9 cellular contexts compared by ENCODE assay signal in the genomic region with DNA sequence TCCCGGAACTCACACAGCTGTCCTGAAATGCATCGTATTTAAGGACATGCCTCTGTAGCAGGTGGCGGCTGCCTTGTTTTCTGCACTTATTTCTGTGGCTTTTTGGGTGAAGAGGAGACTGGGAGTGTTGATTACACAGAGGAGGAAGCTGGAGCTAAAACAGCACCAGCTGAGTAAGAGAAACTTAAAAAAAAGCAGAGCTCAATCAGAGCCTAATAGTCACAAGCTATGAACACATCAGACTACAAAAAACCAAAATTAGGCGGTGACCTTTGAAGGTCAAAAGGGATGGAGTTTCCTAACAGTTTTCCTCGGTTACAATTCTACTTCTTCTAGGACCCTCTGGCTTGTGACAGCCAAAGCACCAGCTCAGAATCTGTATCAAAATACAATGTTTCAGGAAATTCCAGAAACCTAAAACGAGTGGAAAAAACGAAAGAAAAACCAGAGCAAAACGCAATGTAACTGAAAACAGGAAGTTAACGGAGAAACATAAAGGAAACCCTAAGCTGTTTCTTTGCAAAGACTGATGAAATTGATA. TPM values are rescaled to one million over a fixed set of nuclear protein-coding genes. Genes with fewer than 3 reads are reported as not detected.
DNase-seq lines count a peak whose midpoint lies in the region; ATAC-seq, FAIRE-seq and TF ChIP-seq lines count a peak whose summit lies in the region.
"Had no signal": no experiment of that assay in that cellular context is flagged by ENCODE, and none has a peak within 500 bp of the region (broad histone marks: within the 10 kb centered on the region; RNA-seq: fewer than 3 reads in every experiment).

No MANE protein-coding gene starts in this region.

- peaks cover 42% of the 10 kb centered on the region for H3K4me1 Mint-ChIP-seq in CD4-positive, alpha-beta T cell (ENCODE audit: low read depth)

- H3K36me3 Mint-ChIP-seq in CD4-positive, alpha-beta T cell (ENCODE audit: low read depth): no peaks in the 10 kb centered on the region

- no peaks in the 10 kb centered on the region for H3K9me2 ChIP-seq in Loucy (replicated peaks; ENCODE audit: low read depth, low read length)

- H3K9me3 ChIP-seq in CD4-positive, alpha-beta T cell (ENCODE audit: control insufficient read depth, low read length): no peaks in the 10 kb centered on the region
- H3K9me3 ChIP-seq in Loucy (ENCODE audit: insufficient read depth, low read depth, low read length) (no peaks in the 10 kb centered on the region), small intestine (ENCODE audit: control insufficient read depth, low read depth) (no peaks in the 10 kb centered on the region)

- CTCF ChIA-PET in CD4-positive, alpha-beta T cell (lab: Charles Lee): interaction anchor here (0.7 to 1.2 kb wide), 3 partner anchors 12 to 19 kb away, joined by 3 read pairs; no protein-coding TSS in a partner anchor

- H3K27me3 Mint-ChIP-seq in CD4-positive, alpha-beta T cell: no peaks in the 10 kb centered on the region

- no peak for TF ChIP-seq CTCF in CD4-positive, alpha-beta T cell (IDR thresholded peaks at IDR 0.05)
- TF ChIP-seq CTCF in Loucy (conservative IDR thresholded peaks at IDR 0.05; ENCODE audit: low read length): no peak
- TF ChIP-seq CTCF in dorsolateral prefrontal cortex (IDR thresholded peaks at IDR 0.05 in 54 of 56, conservative IDR thresholded peaks at IDR 0.05 in 2 of 56; ENCODE audit: low read depth in 1 of 56, partially characterized antibody in 56 of 56): no peak

- H3K27ac ChIP-seq in CD4-positive, alpha-beta T cell (ENCODE audit: low read depth, low read length): peak overlapping the region; percentile 69
- H3K27ac ChIP-seq in dorsolateral prefrontal cortex (peak overlapping the region in 58 of 59 donors; percentile 10 to 89 (median 73)), small intestine (ENCODE audit: low read depth in 1 of 2, low read length in 1 of 2) (peak overlapping the region in 1 of 2 donors; percentile 83)

- no peak for DNase-seq in CD4-positive, alpha-beta T cell
- DNase-seq in dorsolateral prefrontal cortex: no peak
- DNase-seq in small intestine: no peak
- no peak for DNase-seq in SKM-1 treated with dmso at 0.1 percent for 144 hours (lab: John Stamatoyannopoulos, UW; ENCODE audit: unreplicated experiment)
- DNase-seq in cortex of kidney (lab: John Stamatoyannopoulos, UW): no peak
- DNase-seq in HT-29 (ENCODE audit: low spot score): no peak

- 32 to 65% (median 57%) methylated on average over 9 of the region's 9 CpGs for WGBS in small intestine, 3 donors

- peak overlapping the region; percentile 48 for H3K9ac ChIP-seq in Loucy (ENCODE audit: low read depth, low read length, poor library complexity, severe bottlenecking)

- peak overlapping the region; percentile 91 for H3K4me3 Mint-ChIP-seq in CD4-positive, alpha-beta T cell

- peaks cover 6% of the 10 kb centered on the region for H3K4me1 ChIP-seq in Loucy (ENCODE audit: insufficient read depth, low read length, poor library complexity, severe bottlenecking)
- no peaks in the 10 kb centered on the region for H3K4me1 ChIP-seq in small intestine (ENCODE audit: control insufficient read depth in 2 of 2, insufficient read depth in 1 of 2, low read depth in 1 of 2, low read length in 1 of 2)

- POLR2A ChIA-PET in CD4-positive, alpha-beta T cell (lab: Charles Lee): interaction anchor here (1.0 to 2.9 kb wide), 4 partner anchors 8 to 22 kb away, joined by 3 to 18 read pairs (median 10); partner anchors contain the start of gene PRKX

- no peaks in the 10 kb centered on the region for H3K36me3 ChIP-seq in Loucy (ENCODE audit: insufficient read depth, low read length)
- H3K36me3 ChIP-seq in small intestine (ENCODE audit: control insufficient read depth in 2 of 2, insufficient read depth in 2 of 2, low read length in 2 of 2): no peaks in the 10 kb centered on the region

- peak overlapping the region; percentile 95 for H3K27ac Mint-ChIP-seq in CD4-positive, alpha-beta T cell

- H3K27me3 ChIP-seq in CD4-positive, alpha-beta T cell (ENCODE audit: control insufficient read depth, insufficient read depth, low read length): no peaks in the 10 kb centered on the region
- H3K27me3 ChIP-seq in Loucy (ENCODE audit: insufficient read depth, low read length, poor library complexity, severe bottlenecking) (no peaks in the 10 kb centered on the region), dorsolateral prefrontal cortex (peaks cover 0 to 13% (median 0%) of the 10 kb centered on the region in 45 donors), small intestine (ENCODE audit: control insufficient read depth in 2 of 2, insufficient read depth in 2 of 2, low read length in 2 of 2) (no peaks in the 10 kb centered on the region)

- peaks cover 39% of the 10 kb centered on the region for H3K79me2 ChIP-seq in Loucy (ENCODE audit: insufficient read depth, low read length)

- no peaks in the 10 kb centered on the region for H3F3A ChIP-seq in Loucy (ENCODE audit: low read depth)

- intact Hi-C loops in CD4-positive, alpha-beta T cell (cut with DNase I, micrococcal nuclease): loop anchor here in 1 of 2 experiments (5.0 kb wide), 1 partner anchor 48 kb away; no protein-coding TSS in a partner anchor
- intact Hi-C loops in dorsolateral prefrontal cortex (cut with DNase I): loop anchor here (2.0 to 10.0 kb wide), 2 partner anchors 13 to 325 kb away; partner anchors contain the start of gene PRKX (in 1 of the 2)

- H2AFZ ChIP-seq in Loucy (ENCODE audit: low read length): no peak overlapping the region

- H3K4me3 ChIP-seq in Loucy (ENCODE audit: low read length, poor library complexity, severe bottlenecking): peak overlapping the region; percentile 73
- H3K4me3 ChIP-seq in dorsolateral prefrontal cortex: peak overlapping the region in 40 of 59 donors; percentile 3 to 55 (median 29)
- peak overlapping the region; percentile 15 to 25 for H3K4me3 ChIP-seq in small intestine (ENCODE audit: low read depth in 1 of 2, low read length in 2 of 2)

- no peak for FAIRE-seq in small intestine (lab: Jason Lieb, UNC)
- FAIRE-seq: H1 had no signal

- H3K9me3 Mint-ChIP-seq in CD4-positive, alpha-beta T cell: no peaks in the 10 kb centered on the region

- peaks cover 2% of the 10 kb centered on the region for H4K20me1 ChIP-seq in Loucy (ENCODE audit: insufficient read depth, low read length, poor library complexity, severe bottlenecking)

- H3K4me2 ChIP-seq in Loucy (ENCODE audit: low read depth, low read length, poor library complexity, severe bottlenecking): peak overlapping the region; percentile 63

- ATAC-seq in CD4-positive, alpha-beta T cell (ENCODE audit: poor library complexity): peak; percentile 71
- ATAC-seq in GM21360 (IDR thresholded peaks at IDR 0.05; ENCODE audit: unreplicated experiment): peak; percentile 78

RNA-seq across cellular contexts. Expression of gene PRKX, which starts 13.5 kb away (rescaled TPM):
- total RNA-seq in CD4-positive, alpha-beta T cell: 10 to 100 TPM; 31.6 to 35.4 TPM
- total RNA-seq in dorsolateral prefrontal cortex: 10 to 100 TPM in 96 of 120 experiments, 1 to 10 TPM in 24; 5.5 to 38.7 (median 13.9) TPM
- 1 to 10 TPM; 2.2 to 8.6 (median 3.5) TPM for polyA plus RNA-seq in small intestine
- total RNA-seq in HT-29 (2014; rRNA removed; shearing (Covaris generic)): 10.1 and 11.5 TPM in 2 replicates

Comparison
In these comparisons a context has a peak if more than half of its experiments do, and no peak if none do; other contexts are left out.
1. H3K4me3 ChIP-seq: peak in every context shown above with its lines; median percentile 73 in Loucy; 29 in dorsolateral prefrontal cortex; 20 in small intestine.